In genomic region chr19:19686580-19686979, GRCh38 we compare ENCODE assay signal across 24 cellular contexts.
"Had no signal": no experiment of that assay in that cellular context is flagged by ENCODE, and none has a peak within 500 bp of the region (broad histone marks: within the 10 kb centered on the region; RNA-seq: fewer than 3 reads in every experiment).

No MANE protein-coding gene starts in this region.

- DNase-seq: dermis blood vessel endothelial cell; effector memory CD4-positive, alpha-beta T cell; foreskin keratinocyte; heart left ventricle; kidney; left lung; mesendoderm; midbrain; right lobe of liver; small intestine; stimulated activated CD4-positive, alpha-beta T cell treated with anti-CD3 and anti-CD28 coated beads, Interleukin-2, amount 100 ng/mL, for 48 hours; stimulated activated naive CD4-positive, alpha-beta T cell treated with Interleukin-2 at 50 U/mL for 16 hours; trophoblast cell had no signal

- H3K4me2 ChIP-seq: hepatocyte, neural progenitor cell had no signal

- H3K27ac ChIP-seq: coronary artery, esophagus muscularis mucosa, foreskin keratinocyte, gastroesophageal sphincter, heart left ventricle, hepatocyte, left lung, neural progenitor cell, parathyroid adenoma, right lobe of liver, thoracic aorta, vagina had no signal

- H3K27me3 Mint-ChIP-seq: naive thymus-derived CD4-positive, alpha-beta T cell; progenitor cell of endocrine pancreas had no signal

- H3K4me3 ChIP-seq: coronary artery, esophagus muscularis mucosa, gastroesophageal sphincter, heart left ventricle, hepatocyte, left lung, neural progenitor cell, right lobe of liver, thoracic aorta, vagina had no signal

- H2AFZ ChIP-seq: hepatocyte, neural progenitor cell, parathyroid adenoma had no signal

- H3K79me2 ChIP-seq: hepatocyte, parathyroid adenoma had no signal

- H3K4me1 ChIP-seq: esophagus muscularis mucosa, foreskin keratinocyte, gastroesophageal sphincter, heart left ventricle, left lung, neural progenitor cell, parathyroid adenoma, right lobe of liver, vagina had no signal

- H3K27me3 ChIP-seq: esophagus muscularis mucosa, foreskin keratinocyte, gastroesophageal sphincter, heart left ventricle, hepatocyte, left lung, neural progenitor cell, right lobe of liver, vagina had no signal

- ATAC-seq: foreskin keratinocyte; gastroesophageal sphincter; heart left ventricle; left lung; naive thymus-derived CD4-positive, alpha-beta T cell; right lobe of liver had no signal

- H3K4me1 Mint-ChIP-seq: nephron, neural progenitor cell had no signal

- H3K9ac ChIP-seq: neural progenitor cell, parathyroid adenoma had no signal

- H3K36me3 ChIP-seq: esophagus muscularis mucosa, neural progenitor cell, right lobe of liver, thoracic aorta, vagina had no signal

- H3K27ac Mint-ChIP-seq: nephron, neural progenitor cell, progenitor cell of endocrine pancreas had no signal

- H3K4me3 Mint-ChIP-seq: naive thymus-derived CD4-positive, alpha-beta T cell; nephron; neural progenitor cell had no signal
